In the genomic region with DNA sequence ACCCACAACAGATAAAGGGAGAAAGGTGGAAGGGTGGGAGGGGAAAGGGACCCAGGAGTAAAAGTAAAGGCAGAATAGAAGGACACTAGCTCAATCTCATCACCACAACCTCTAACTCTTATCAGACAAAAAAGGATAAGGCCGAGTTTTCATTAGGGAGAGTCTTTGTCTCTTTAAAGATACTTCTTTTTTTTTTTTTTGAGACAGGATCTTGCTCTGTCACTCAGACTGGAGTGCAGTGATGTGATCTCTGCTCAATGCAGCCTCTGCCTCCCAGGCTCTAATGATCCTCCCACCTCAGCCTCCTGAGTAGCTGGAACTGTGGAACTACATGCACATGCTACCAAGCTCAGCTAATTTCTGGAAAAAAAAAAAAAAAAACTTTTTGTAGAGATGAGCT, we compare ENCODE assay signal across 23 cellular contexts.
"Had no signal": no experiment of that assay in that cellular context is flagged by ENCODE, and none has a peak within 500 bp of the region (broad histone marks: within the 10 kb centered on the region; RNA-seq: fewer than 3 reads in every experiment).

No MANE protein-coding gene starts in this region.

- H2AFZ ChIP-seq: hepatocyte had no signal

- H3K27me3 Mint-ChIP-seq: naive B cell had no signal

- H3K9me3 Mint-ChIP-seq: mesothelial cell of epicardium, naive B cell had no signal

- H3K27ac Mint-ChIP-seq: mesothelial cell of epicardium, naive B cell had no signal

- H3K27ac ChIP-seq: coronary artery, dorsolateral prefrontal cortex, esophagus muscularis mucosa, foreskin keratinocyte, gastroesophageal sphincter, heart left ventricle, hepatocyte, left lung, lower lobe of right lung had no signal

- H3K4me3 ChIP-seq: coronary artery, dorsolateral prefrontal cortex, esophagus muscularis mucosa, gastroesophageal sphincter, heart left ventricle, hepatocyte, left lung, lower lobe of right lung, mucosa of descending colon had no signal

- H3K9me3 ChIP-seq: esophagus muscularis mucosa, gastroesophageal sphincter, heart left ventricle, left lung, lower lobe of right lung, mucosa of descending colon had no signal

- FAIRE-seq: endothelial cell of umbilical vein, frontal cortex, islet of Langerhans, keratinocyte had no signal

- DNase-seq: dermis blood vessel endothelial cell; dorsolateral prefrontal cortex; effector CD4-positive, alpha-beta T cell; effector memory CD4-positive, alpha-beta T cell; foreskin keratinocyte; heart left ventricle; hypothalamus; left cardiac atrium; left lung; left ventricle myocardium superior; lower lobe of right lung; mesenchymal stem cell; mucosa of descending colon; naive B cell had no signal

- H3K36me3 Mint-ChIP-seq: mesothelial cell of epicardium had no signal

- H3K36me3 ChIP-seq: esophagus muscularis mucosa, gastroesophageal sphincter, left lung had no signal

- ATAC-seq: foreskin keratinocyte, gastroesophageal sphincter, heart left ventricle, left cardiac atrium, left lung, left ventricle myocardium superior, lower lobe of right lung, mucosa of descending colon had no signal

- H3K4me3 Mint-ChIP-seq: mesothelial cell of epicardium, naive B cell had no signal

- H3K4me2 ChIP-seq: hepatocyte had no signal

- H3K27me3 ChIP-seq: dorsolateral prefrontal cortex, esophagus muscularis mucosa, foreskin keratinocyte, gastroesophageal sphincter, heart left ventricle, hepatocyte, left lung had no signal
